ENCODE assay signal across 26 cellular contexts in genomic region chr9:13845460-13845859, GRCh38.
A peak's percentile ranks its signal among the peaks of the same experiment; 100 is the strongest.
DNase-seq lines count a peak whose midpoint lies in the region; ATAC-seq, FAIRE-seq and TF ChIP-seq lines count a peak whose summit lies in the region.
"Had no signal": no experiment of that assay in that cellular context is flagged by ENCODE, and none has a peak within 500 bp of the region (broad histone marks: within the 10 kb centered on the region; RNA-seq: fewer than 3 reads in every experiment).

No MANE protein-coding gene starts in this region.

- DNase-seq in MCF 10A (ENCODE audit: unreplicated experiment) (peak; percentile 36), breast epithelium (ENCODE audit: low spot score in 2 of 2) (no peak), astrocyte (ENCODE audit: low read depth) (peak; percentile 96), fibroblast of peridontal ligament (ENCODE audit: extremely low read depth) (peak; percentile 26), stromal cell of bone marrow (ENCODE audit: low read depth) (peak; percentile 18)
- DNase-seq: activated CD4-positive, alpha-beta T cell treated with anti-CD3 and anti-CD28 coated beads for 36 hours; activated naive CD8-positive, alpha-beta T cell treated with anti-CD3 and anti-CD28 coated beads, Interleukin-2, amount 10 ng/mL, durations not matched to agents 7 days and 5 days; Calu3; caudate nucleus; H9; NCI-H187; NK-92 treated with Interleukin-12 subunit alpha and Interleukin-12 subunit beta, amount 100 ng/mL, for 24 hours; stimulated activated CD4-positive, alpha-beta T cell treated with anti-CD3 and anti-CD28 coated beads, Interleukin-2, amount 100 ng/mL, for 48 hours; stomach; upper lobe of left lung had no signal

- no peak overlapping the region for H3K4me3 ChIP-seq in breast epithelium
- H3K4me3 ChIP-seq in astrocyte (ENCODE audit: insufficient read depth, low read depth, low read length), result no peak overlapping the region
- H3K4me3 ChIP-seq: esophagus muscularis mucosa, GM12878, skin epidermis, stomach, upper lobe of left lung had no signal

- no peaks in the 10 kb centered on the region for H4K20me1 ChIP-seq in astrocyte (ENCODE audit: insufficient read depth, low read length)

- H3K9me3 ChIP-seq in breast epithelium, result no peaks in the 10 kb centered on the region
- H3K9me3 ChIP-seq in astrocyte (ENCODE audit: insufficient read depth, low read depth, low read length), result no peaks in the 10 kb centered on the region
- H3K9me3 ChIP-seq: esophagus muscularis mucosa, stomach, upper lobe of left lung had no signal

- H3K9ac ChIP-seq in astrocyte (ENCODE audit: low read length), result no peak overlapping the region

- TF ChIP-seq CTCF in MCF 10A (IDR thresholded peaks at IDR 0.05; ENCODE audit: unreplicated experiment) (no peak), breast epithelium (IDR thresholded peaks at IDR 0.05) (no peak), astrocyte (IDR thresholded peaks at IDR 0.05; ENCODE audit: insufficient read depth, low read depth, low read length) (no peak)

- TF ChIP-seq POLR2A in breast epithelium (IDR thresholded peaks at IDR 0.05), result no peak

- H3K27ac Mint-ChIP-seq in MCF 10A (ENCODE audit: low read depth, unreplicated experiment) (no peak overlapping the region), astrocyte (ENCODE audit: unreplicated experiment) (no peak overlapping the region)
- H3K27ac Mint-ChIP-seq in stimulated activated memory B cell treated with anti-CD40 and anti-IgM and Interleukin-4, amounts not matched to agents 10 μg/mL and 1 μg/mL and 100 μg/mL, for 72 hours, result no peak overlapping the region
- H3K27ac Mint-ChIP-seq: activated CD4-positive, alpha-beta T cell treated with anti-CD3 and anti-CD28 coated beads for 36 hours; activated naive CD8-positive, alpha-beta T cell treated with anti-CD3 and anti-CD28 coated beads, Interleukin-2, amount 10 ng/mL, durations not matched to agents 7 days and 5 days; activated T-helper 17 cell treated with anti-CD3 and anti-CD28 coated beads, Interleukin-2, amount 50 U/mL, for 72 hours; H9 had no signal

- ATAC-seq in stimulated activated memory B cell treated with anti-CD40 and anti-IgM and Interleukin-4, amounts not matched to agents 10 μg/mL and 1 μg/mL and 100 μg/mL, for 72 hours, result no peak
- ATAC-seq in HG02610 (IDR thresholded peaks at IDR 0.05; ENCODE audit: unreplicated experiment) (no peak), GM18861 (IDR thresholded peaks at IDR 0.05; ENCODE audit: unreplicated experiment) (no peak)
- ATAC-seq: activated CD4-positive, alpha-beta T cell treated with anti-CD3 and anti-CD28 coated beads for 36 hours; activated T-helper 17 cell treated with anti-CD3 and anti-CD28 coated beads, Interleukin-2, amount 50 U/mL, for 72 hours; GM12878 had no signal

- no peak overlapping the region for H3K27ac ChIP-seq in breast epithelium
- H3K27ac ChIP-seq in astrocyte (ENCODE audit: low read depth, low read length), result peak overlapping the region; percentile 50
- H3K27ac ChIP-seq: 22Rv1, esophagus muscularis mucosa, skin epidermis, stomach, upper lobe of left lung had no signal

- H3K27me3 Mint-ChIP-seq in MCF 10A (ENCODE audit: insufficient read depth, unreplicated experiment) (no peaks in the 10 kb centered on the region), astrocyte (ENCODE audit: low read depth, unreplicated experiment) (no peaks in the 10 kb centered on the region)
- no peaks in the 10 kb centered on the region for H3K27me3 Mint-ChIP-seq in stimulated activated memory B cell treated with anti-CD40 and anti-IgM and Interleukin-4, amounts not matched to agents 10 μg/mL and 1 μg/mL and 100 μg/mL, for 72 hours
- H3K27me3 Mint-ChIP-seq: activated CD4-positive, alpha-beta T cell treated with anti-CD3 and anti-CD28 coated beads for 36 hours; activated naive CD8-positive, alpha-beta T cell treated with anti-CD3 and anti-CD28 coated beads, Interleukin-2, amount 10 ng/mL, durations not matched to agents 7 days and 5 days; activated T-helper 17 cell treated with anti-CD3 and anti-CD28 coated beads, Interleukin-2, amount 50 U/mL, for 72 hours had no signal

- no peaks in the 10 kb centered on the region for H3K79me2 ChIP-seq in astrocyte (ENCODE audit: insufficient read depth, low read length)

- POLR2A ChIA-PET in MCF 10A (lab: Yijun Ruan, JAX), result interaction anchor here (0.6 kb wide), 1 partner anchor 58 kb away, joined by 3 read pairs; no protein-coding TSS in a partner anchor

- peak; percentile 89 for FAIRE-seq in astrocyte (lab: Jason Lieb, UNC)
- FAIRE-seq: G401.6, GM12878, TTC549 had no signal

- no TSS peak for BruUV-seq in MCF 10A (replicated peaks; lab: Mats Ljungman, UMichigan)

- intact Hi-C loops in MCF 10A (cut with micrococcal nuclease), result no loop called here
- intact Hi-C loops in breast epithelium (cut with DNase I; ENCODE audit: low total_unique reads), result no loop called here

- H3K27me3 ChIP-seq in breast epithelium, result no peaks in the 10 kb centered on the region
- no peaks in the 10 kb centered on the region for H3K27me3 ChIP-seq in astrocyte (ENCODE audit: insufficient read depth, low read length)
- H3K27me3 ChIP-seq: esophagus muscularis mucosa, stomach, upper lobe of left lung had no signal

- no peaks in the 10 kb centered on the region for H3K4me1 Mint-ChIP-seq in MCF 10A (ENCODE audit: insufficient read depth, unreplicated experiment)
- no peaks in the 10 kb centered on the region for H3K4me1 Mint-ChIP-seq in astrocyte (ENCODE audit: low read depth, unreplicated experiment)
- no peaks in the 10 kb centered on the region for H3K4me1 Mint-ChIP-seq in stimulated activated memory B cell treated with anti-CD40 and anti-IgM and Interleukin-4, amounts not matched to agents 10 μg/mL and 1 μg/mL and 100 μg/mL, for 72 hours
- H3K4me1 Mint-ChIP-seq: activated CD4-positive, alpha-beta T cell treated with anti-CD3 and anti-CD28 coated beads for 36 hours; activated naive CD8-positive, alpha-beta T cell treated with anti-CD3 and anti-CD28 coated beads, Interleukin-2, amount 10 ng/mL, durations not matched to agents 7 days and 5 days; activated T-helper 17 cell treated with anti-CD3 and anti-CD28 coated beads, Interleukin-2, amount 50 U/mL, for 72 hours had no signal

- no peak overlapping the region for H2AFZ ChIP-seq in astrocyte (ENCODE audit: low read depth, low read length)

- peak overlapping the region; percentile 56 for H3K4me2 ChIP-seq in astrocyte (ENCODE audit: low read length)

- H3K9me3 Mint-ChIP-seq in MCF 10A (ENCODE audit: unreplicated experiment) (no peaks in the 10 kb centered on the region), astrocyte (ENCODE audit: unreplicated experiment) (no peaks in the 10 kb centered on the region)
- H3K9me3 Mint-ChIP-seq in stimulated activated memory B cell treated with anti-CD40 and anti-IgM and Interleukin-4, amounts not matched to agents 10 μg/mL and 1 μg/mL and 100 μg/mL, for 72 hours, result peaks cover 8% of the 10 kb centered on the region

- H3K4me3 Mint-ChIP-seq in MCF 10A (ENCODE audit: unreplicated experiment) (no peak overlapping the region), astrocyte (ENCODE audit: unreplicated experiment) (no peak overlapping the region)
- H3K4me3 Mint-ChIP-seq in stimulated activated memory B cell treated with anti-CD40 and anti-IgM and Interleukin-4, amounts not matched to agents 10 μg/mL and 1 μg/mL and 100 μg/mL, for 72 hours, result no peak overlapping the region
- H3K4me3 Mint-ChIP-seq: activated CD4-positive, alpha-beta T cell treated with anti-CD3 and anti-CD28 coated beads for 36 hours; activated naive CD8-positive, alpha-beta T cell treated with anti-CD3 and anti-CD28 coated beads, Interleukin-2, amount 10 ng/mL, durations not matched to agents 7 days and 5 days; activated T-helper 17 cell treated with anti-CD3 and anti-CD28 coated beads, Interleukin-2, amount 50 U/mL, for 72 hours; H9; nephron had no signal

- no peaks in the 10 kb centered on the region for H3K36me3 ChIP-seq in breast epithelium
- no peaks in the 10 kb centered on the region for H3K36me3 ChIP-seq in astrocyte (ENCODE audit: insufficient read depth, low read length)
- H3K36me3 ChIP-seq: esophagus muscularis mucosa, stomach, upper lobe of left lung had no signal

- no peaks in the 10 kb centered on the region for H3K4me1 ChIP-seq in breast epithelium
- H3K4me1 ChIP-seq in astrocyte (ENCODE audit: insufficient read depth, low read length), result peaks cover 5% of the 10 kb centered on the region
- H3K4me1 ChIP-seq: stomach, upper lobe of left lung had no signal

- CTCF ChIA-PET in MCF 10A (lab: Yijun Ruan, JAX), result no interaction called here

- H3K36me3 Mint-ChIP-seq in MCF 10A (ENCODE audit: insufficient read depth, unreplicated experiment) (no peaks in the 10 kb centered on the region), astrocyte (ENCODE audit: low read depth, unreplicated experiment) (no peaks in the 10 kb centered on the region)
- H3K36me3 Mint-ChIP-seq in stimulated activated memory B cell treated with anti-CD40 and anti-IgM and Interleukin-4, amounts not matched to agents 10 μg/mL and 1 μg/mL and 100 μg/mL, for 72 hours, result no peaks in the 10 kb centered on the region
- H3K36me3 Mint-ChIP-seq: activated naive CD8-positive, alpha-beta T cell treated with anti-CD3 and anti-CD28 coated beads, Interleukin-2, amount 10 ng/mL, durations not matched to agents 7 days and 5 days had no signal

Comparison
In these comparisons a context has a peak if more than half of its experiments do, and no peak if none do; other contexts are left out.
1. DNase-seq: peak in MCF 10A (single experiment), astrocyte (single experiment), fibroblast of peridontal ligament (single experiment) and stromal cell of bone marrow (single experiment); none in breast epithelium (0 of 2).